Comparison of ENCODE assay signal across 8 cellular contexts in genomic region chr5:151742870-151743294, GRCh38. TPM values are rescaled to one million over a fixed set of nuclear protein-coding genes. Genes with fewer than 3 reads are reported as not detected.
DNase-seq lines count a peak whose midpoint lies in the region; ATAC-seq and TF ChIP-seq lines count a peak whose summit lies in the region.

No MANE protein-coding gene starts in this region.

- TF ChIP-seq CTCF in BE2C (IDR thresholded peaks at IDR 0.05; ENCODE audit: low read depth, low read length): peak; percentile 86
- peak; percentile 84 for TF ChIP-seq CTCF in H9 (conservative IDR thresholded peaks at IDR 0.05)
- TF ChIP-seq CTCF in gastroesophageal sphincter (IDR thresholded peaks at IDR 0.05): peak; percentile 1 to 80 (median 52)
- peak in 3 of 4 experiments; percentile 50 to 69 (median 64) for TF ChIP-seq CTCF in prostate gland (IDR thresholded peaks at IDR 0.05)

- no peaks in the 10 kb centered on the region for H3K9me3 Mint-ChIP-seq in H9

- no peaks in the 10 kb centered on the region for H3K27me3 Mint-ChIP-seq in H9 (ENCODE audit: low read depth)

- H3K27ac Mint-ChIP-seq in H9: no peak overlapping the region

- no peaks in the 10 kb centered on the region for H3K79me1 ChIP-seq in H9 (ENCODE audit: insufficient read depth, low read depth, low read length, poor library complexity, severe bottlenecking)

- intact Hi-C loops in prostate gland (cut with DNase I): loop anchor here (5.0 kb wide), 1 partner anchor 296 kb away; the partner anchor contains the start of gene SLC36A1

- no peak for ATAC-seq in gastroesophageal sphincter
- no peak for ATAC-seq in GM21825 (IDR thresholded peaks at IDR 0.05; ENCODE audit: unreplicated experiment)
- ATAC-seq in HG03045 (IDR thresholded peaks at IDR 0.05; ENCODE audit: unreplicated experiment): no peak

- H3K4me1 Mint-ChIP-seq in H9: peaks cover 16 to 19% of the 10 kb centered on the region in 2 experiments

- no peak overlapping the region for H3K56ac ChIP-seq in H9 (ENCODE audit: insufficient read length, low read depth, low read length)

- H2BK12ac ChIP-seq in H9 (ENCODE audit: insufficient read length, low read depth, low read length): no peak overlapping the region

- H4K20me1 ChIP-seq in H9 (ENCODE audit: control insufficient read depth, insufficient read depth, insufficient read length): no peaks in the 10 kb centered on the region

- H3K79me2 ChIP-seq in H9 (ENCODE audit: insufficient read depth, low read length): no peaks in the 10 kb centered on the region

- no peak overlapping the region for H2AK5ac ChIP-seq in H9 (ENCODE audit: insufficient read length, low read length)

- no peak overlapping the region for H4K91ac ChIP-seq in H9 (ENCODE audit: insufficient read length, low read depth, low read length)

- H3K27ac ChIP-seq in H9 (ENCODE audit: insufficient read length, low read depth, low read length) (no peak overlapping the region), gastroesophageal sphincter (peak overlapping the region in 2 of 4 donors; percentile 9 to 11), prostate gland (no peak overlapping the region)

- no peak overlapping the region for H2BK15ac ChIP-seq in H9 (ENCODE audit: low read depth, low read length)

- no peak overlapping the region for H3K4me3 Mint-ChIP-seq in H9

- H3K4me3 ChIP-seq in BE2C (ENCODE audit: low read depth, low read length): no peak overlapping the region
- H3K4me3 ChIP-seq in gastroesophageal sphincter: no peak overlapping the region
- H3K4me3 ChIP-seq in prostate gland: no peak overlapping the region

- H3K9me3 ChIP-seq in BE2C: no peaks in the 10 kb centered on the region
- no peaks in the 10 kb centered on the region for H3K9me3 ChIP-seq in H9 (ENCODE audit: control insufficient read depth, low read depth, low read length)
- no peaks in the 10 kb centered on the region for H3K9me3 ChIP-seq in gastroesophageal sphincter
- H3K9me3 ChIP-seq in prostate gland: no peaks in the 10 kb centered on the region

- no peak overlapping the region for H4K8ac ChIP-seq in H9 (replicated peaks; ENCODE audit: insufficient read length, low read depth, low read length)

- H3K36me3 ChIP-seq in BE2C: peaks cover 4% of the 10 kb centered on the region; the same call in 1 of the 2 replicates
- peaks cover 0 to 34% of the 10 kb centered on the region in 2 donors for H3K36me3 ChIP-seq in gastroesophageal sphincter
- no peaks in the 10 kb centered on the region for H3K36me3 ChIP-seq in prostate gland

- H3K14ac ChIP-seq in H9 (ENCODE audit: insufficient read depth, low read length): no peak overlapping the region

- no peak overlapping the region for H4K5ac ChIP-seq in H9 (ENCODE audit: insufficient read length, low read depth, low read length)

- H3K23me2 ChIP-seq in H9 (ENCODE audit: insufficient read length, low read depth, low read length, poor library complexity, severe bottlenecking): no peaks in the 10 kb centered on the region

- no peak overlapping the region for H3T11ph ChIP-seq in H9 (ENCODE audit: low read length)

- TF ChIP-seq EP300 in gastroesophageal sphincter (IDR thresholded peaks at IDR 0.05): no peak

- H3K36me3 Mint-ChIP-seq in H9 (ENCODE audit: insufficient read depth in 1 of 3, low read depth in 3 of 3): peaks cover 2 to 14% (median 8%) of the 10 kb centered on the region in 3 experiments; a peak in 4 of 7 replicates

- no peak overlapping the region for H2BK5ac ChIP-seq in H9 (ENCODE audit: insufficient read length, low read length)

- H3K4me1 ChIP-seq in BE2C (peaks cover 8% of the 10 kb centered on the region), H9 (ENCODE audit: insufficient read depth, low read length) (peaks cover 7% of the 10 kb centered on the region; the same call in 1 of the 2 replicates), gastroesophageal sphincter (peaks cover 0 to 50% (median 30%) of the 10 kb centered on the region in 3 donors), prostate gland (replicated peaks) (no peaks in the 10 kb centered on the region)

- H3K4ac ChIP-seq in H9 (ENCODE audit: low read depth, low read length): no peak overlapping the region

- no peak overlapping the region for H2AFZ ChIP-seq in H9 (ENCODE audit: low read length)

- H2BK120ac ChIP-seq in H9 (ENCODE audit: low read depth, low read length, poor library complexity, severe bottlenecking): no peak overlapping the region

- no peak overlapping the region for H3K23ac ChIP-seq in H9 (ENCODE audit: insufficient read length, low read depth, low read length)

- TF ChIP-seq POLR2A in gastroesophageal sphincter (IDR thresholded peaks at IDR 0.05): no peak
- no peak for TF ChIP-seq POLR2A in prostate gland (IDR thresholded peaks at IDR 0.05)

- no CpG with 5 or more reads among the region's 7 CpGs for WGBS in H9 (ENCODE audit: extremely low coverage, insufficient read length, low lambda C conversion rate)
- WGBS in gastroesophageal sphincter (ENCODE audit: low coverage in 1 of 2), 2 donors: 13 to 30% methylated on average over 3 to 7 of the region's 7 CpGs
- 20% methylated on average over 7 of the region's 7 CpGs for WGBS in prostate gland

- H3K27me3 ChIP-seq in BE2C (no peaks in the 10 kb centered on the region), H9 (ENCODE audit: insufficient read depth, low read length) (no peaks in the 10 kb centered on the region), gastroesophageal sphincter (no peaks in the 10 kb centered on the region), prostate gland (replicated peaks; ENCODE audit: insufficient read depth) (no peaks in the 10 kb centered on the region)

- H3K4me2 ChIP-seq in H9 (ENCODE audit: insufficient read depth, insufficient read length, low read length): no peak overlapping the region

- no peak overlapping the region for H3K18ac ChIP-seq in H9 (ENCODE audit: insufficient read length, low read depth, low read length)

- DNase-seq in BE2C: peak; percentile 69
- DNase-seq in H9: peak; percentile 67
- DNase-seq in SW480 (ENCODE audit: low spot score): peak; percentile 79
- DNase-seq in prostate gland (ENCODE audit: low spot score): peak; percentile 28
- DNase-seq in RPMI8226: no peak

- H2BK20ac ChIP-seq in H9 (ENCODE audit: low read depth, low read length, poor library complexity, severe bottlenecking): no peak overlapping the region

- H3K9ac ChIP-seq in H9 (ENCODE audit: extremely low read depth, insufficient read length, low read length): no peak overlapping the region

RNA-seq across cellular contexts. Expression of gene ATOX1, which starts 15.5 kb away (rescaled TPM):
- 57.7 TPM for polyA plus RNA-seq in BE2C (2012; ENCODE audit: insufficient read depth, insufficient read length, low read depth)
- total RNA-seq in H9 (2021) (75.0 and 79.7 TPM in 2 replicates), gastroesophageal sphincter (100 to 1,000 TPM in 1 of 4 donors, 10 to 100 TPM in 3; 61.6 to 145 (median 74.6) TPM), prostate gland (100 to 1,000 TPM in 1 of 2 donors, 10 to 100 TPM in 1; 97.8 to 163 TPM)

RNA-seq across cellular contexts. Expression of gene G3BP1, which starts 28.9 kb away (rescaled TPM):
- 163 TPM for polyA plus RNA-seq in BE2C (2012; ENCODE audit: insufficient read depth, insufficient read length, low read depth)
- 439 and 448 TPM in 2 replicates for total RNA-seq in H9 (2021)
- 100 to 1,000 TPM in 2 of 4 donors, 10 to 100 TPM in 2; 73.3 to 102 (median 89.1) TPM for total RNA-seq in gastroesophageal sphincter
- total RNA-seq in prostate gland: 100 to 1,000 TPM in 1 of 2 donors, 10 to 100 TPM in 1; 98.4 to 119 TPM

RNA-seq across cellular contexts. Expression of gene SPARC, which starts 56.2 kb away (rescaled TPM):
- polyA plus RNA-seq in BE2C (2012; ENCODE audit: insufficient read depth, insufficient read length, low read depth): 221 TPM
- total RNA-seq in H9 (2021): 320 and 323 TPM in 2 replicates
- 100 to 1,000 TPM; 194 to 521 (median 352) TPM for total RNA-seq in gastroesophageal sphincter
- 1,000 to 10,000 TPM in 1 of 2 donors, 100 to 1,000 TPM in 1; 101 to 2,249 TPM for total RNA-seq in prostate gland
